ENCODE assay signal across 14 cellular contexts in the genomic region with DNA sequence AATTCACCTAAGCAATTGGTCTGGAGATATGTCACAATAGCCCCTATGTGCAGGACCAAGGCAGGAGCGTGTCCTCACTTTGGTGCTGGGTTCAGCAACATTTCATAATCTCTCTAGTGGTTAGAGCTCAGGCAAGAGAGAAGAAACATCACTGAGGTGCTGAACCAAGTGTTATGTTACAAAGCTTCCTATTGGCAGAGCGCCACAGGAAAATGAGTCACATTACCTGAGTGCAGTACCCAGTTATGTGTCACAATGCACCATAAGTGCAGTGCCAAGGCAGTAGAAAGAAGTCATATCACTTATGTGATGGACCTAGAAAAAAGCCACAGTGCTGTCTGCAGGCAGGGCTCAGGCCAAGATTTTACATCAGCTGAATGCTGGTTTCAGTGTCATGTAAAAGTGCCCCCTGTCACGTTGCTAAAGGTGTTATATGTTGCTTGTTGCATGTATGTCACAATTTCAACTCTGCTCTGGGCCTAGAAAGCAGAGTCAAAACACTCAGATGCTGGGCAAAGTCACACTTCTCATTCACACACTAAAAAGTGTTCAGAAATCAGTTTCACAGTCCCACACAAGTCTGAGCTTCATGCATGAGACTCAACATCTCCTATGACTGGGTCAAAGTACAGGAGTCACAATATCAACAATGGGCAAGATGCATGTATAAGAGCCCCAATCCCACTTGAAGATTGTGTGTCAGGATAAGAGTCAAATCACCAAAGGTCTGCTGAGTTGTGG. TPM values are rescaled to one million over a fixed set of nuclear protein-coding genes. Genes with fewer than 3 reads are reported as not detected.
"Had no signal": no experiment of that assay in that cellular context is flagged by ENCODE, and none has a peak within 500 bp of the region (broad histone marks: within the 10 kb centered on the region; RNA-seq: fewer than 3 reads in every experiment).

No MANE protein-coding gene starts in this region.

RNA-seq across cellular contexts. Expression of gene BPY2C, which starts 12.5 kb away (rescaled TPM):
- total RNA-seq: activated B cell treated with CpG ODN at 0.5 μM for 24 hours; activated CD4-positive, alpha-beta memory T cell treated with anti-CD3 and anti-CD28 coated beads for 36 hours; activated CD4-positive, alpha-beta T cell treated with anti-CD3 and anti-CD28 coated beads, Interleukin-2, amount 10 ng/mL, durations not matched to agents 24 days and 14 days; activated CD8-positive, alpha-beta memory T cell treated with anti-CD3 and anti-CD28 coated beads for 36 hours; activated CD8-positive, alpha-beta T cell treated with anti-CD3 and anti-CD28 coated beads for 36 hours; activated naive CD8-positive, alpha-beta T cell treated with anti-CD3 and anti-CD28 coated beads, Interleukin-2, amount 10 ng/mL, durations not matched to agents 7 days and 5 days; activated T-cell treated with anti-CD3 and anti-CD28 coated beads, Interleukin-2, amount 50 U/mL, for 4 hours; activated T-cell treated with anti-CD3 and anti-CD28 coated beads, Interleukin-2, amount 50 U/mL, for 72 hours; activated T-helper 1 cell treated with anti-CD3 and anti-CD28 coated beads, Interleukin-12 subunit alpha, Interleukin-12 subunit beta, Interleukin-2, Interleukin-4 antibody, amounts not matched to agents 30 ng/mL and 10 ng/mL and 1 ng/mL, durations not matched to agents 14 hours and 24 hours and 36 hours; activated T-helper 2 cell treated with anti-CD3 and anti-CD28 coated beads, Interferon-gamma antibody, Interleukin-2, Interleukin-4, amounts not matched to agents 10 μg/mL and 5 μg/mL and 100 μg/mL, durations not matched to agents 14 hours and 24 hours and 36 hours; ascending aorta; breast epithelium; cardiac septum; cerebellum had no signal
